ENCODE assay signal across 10 cellular contexts in genomic region chr2:127108090-127108523, GRCh38. TPM values are rescaled to one million over a fixed set of nuclear protein-coding genes. Genes with fewer than 3 reads are reported as not detected.
DNase-seq lines count a peak whose midpoint lies in the region; ATAC-seq, FAIRE-seq and TF ChIP-seq lines count a peak whose summit lies in the region.
"Had no signal": no experiment of that assay in that cellular context is flagged by ENCODE, and none has a peak within 500 bp of the region (broad histone marks: within the 10 kb centered on the region; RNA-seq: fewer than 3 reads in every experiment).

No MANE protein-coding gene starts in this region.

- no peak overlapping the region for H3K27ac Mint-ChIP-seq in T-helper 1 cell treated with Interleukin-12 subunit alpha and Interleukin-12 subunit beta and Interleukin-4 antibody, amounts not matched to agents 30 μg/mL and 1 μg/mL, for 36 hours
- H3K27ac Mint-ChIP-seq in activated T-helper 1 cell treated with anti-CD3 and anti-CD28 coated beads, Interleukin-12 subunit alpha, Interleukin-12 subunit beta, Interleukin-2, Interleukin-4 antibody, amounts not matched to agents 30 ng/mL and 10 ng/mL and 1 ng/mL, durations not matched to agents 14 hours and 24 hours and 36 hours = no peak overlapping the region

- peak overlapping the region in 1 of 2 donors; percentile 74 for H3K9ac ChIP-seq in kidney (ENCODE audit: low read length in 2 of 2)

- intact Hi-C loops in activated T-helper 1 cell treated with anti-CD3 and anti-CD28 coated beads, Interleukin-12 subunit alpha, Interleukin-12 subunit beta, Interleukin-2, Interleukin-4 antibody, amounts not matched to agents 30 ng/mL and 10 ng/mL and 1 ng/mL, durations not matched to agents 14 hours and 24 hours and 36 hours (cut with micrococcal nuclease) = no loop called here
- intact Hi-C loops in kidney (cut with DNase I) = no loop called here

- H3K36me3 ChIP-seq in kidney (ENCODE audit: control insufficient read depth in 1 of 2, insufficient read depth in 2 of 2, low read length in 2 of 2) = no peaks in the 10 kb centered on the region

- H3K27me3 Mint-ChIP-seq in T-helper 1 cell treated with Interleukin-12 subunit alpha and Interleukin-12 subunit beta and Interleukin-4 antibody, amounts not matched to agents 30 μg/mL and 1 μg/mL, for 36 hours (ENCODE audit: low read depth) = peaks cover 43% of the 10 kb centered on the region
- H3K27me3 Mint-ChIP-seq in activated T-helper 1 cell treated with anti-CD3 and anti-CD28 coated beads, Interleukin-12 subunit alpha, Interleukin-12 subunit beta, Interleukin-2, Interleukin-4 antibody, amounts not matched to agents 30 ng/mL and 10 ng/mL and 1 ng/mL, durations not matched to agents 14 hours and 24 hours and 36 hours (ENCODE audit: insufficient read depth) = peaks cover 40% of the 10 kb centered on the region

- peak overlapping the region; percentile 86 for H3K4me3 Mint-ChIP-seq in T-helper 1 cell treated with Interleukin-12 subunit alpha and Interleukin-12 subunit beta and Interleukin-4 antibody, amounts not matched to agents 30 μg/mL and 1 μg/mL, for 36 hours
- peak overlapping the region; percentile 83 for H3K4me3 Mint-ChIP-seq in activated T-helper 1 cell treated with anti-CD3 and anti-CD28 coated beads, Interleukin-12 subunit alpha, Interleukin-12 subunit beta, Interleukin-2, Interleukin-4 antibody, amounts not matched to agents 30 ng/mL and 10 ng/mL and 1 ng/mL, durations not matched to agents 14 hours and 24 hours and 36 hours

- no peak for DNase-seq in T-helper 1 cell
- no peak for DNase-seq in activated T-helper 1 cell treated with anti-CD3 and anti-CD28 coated beads, Interleukin-12 subunit alpha, Interleukin-12 subunit beta, Interleukin-2, Interleukin-4 antibody, amounts not matched to agents 30 ng/mL and 10 ng/mL and 1 ng/mL, durations not matched to agents 14 hours and 24 hours and 36 hours (ENCODE audit: low spot score)
- peak; percentile 78 for DNase-seq in kidney
- peak; percentile 9 for DNase-seq in stimulated activated CD8-positive, alpha-beta memory T cell treated with anti-CD3 and anti-CD28 coated beads, Interleukin-4, amount 100 ng/mL, for 48 hours
- DNase-seq in HCEC 1CT = no peak
- DNase-seq: activated CD4-positive, alpha-beta T cell treated with anti-CD3 and anti-CD28 coated beads for 48 hours had no signal

- H3K4me1 Mint-ChIP-seq in T-helper 1 cell treated with Interleukin-12 subunit alpha and Interleukin-12 subunit beta and Interleukin-4 antibody, amounts not matched to agents 30 μg/mL and 1 μg/mL, for 36 hours (ENCODE audit: low read depth) = peaks cover 4% of the 10 kb centered on the region
- peaks cover 6% of the 10 kb centered on the region for H3K4me1 Mint-ChIP-seq in activated T-helper 1 cell treated with anti-CD3 and anti-CD28 coated beads, Interleukin-12 subunit alpha, Interleukin-12 subunit beta, Interleukin-2, Interleukin-4 antibody, amounts not matched to agents 30 ng/mL and 10 ng/mL and 1 ng/mL, durations not matched to agents 14 hours and 24 hours and 36 hours (ENCODE audit: low read depth)

- H3K36me3 Mint-ChIP-seq in T-helper 1 cell treated with Interleukin-12 subunit alpha and Interleukin-12 subunit beta and Interleukin-4 antibody, amounts not matched to agents 30 μg/mL and 1 μg/mL, for 36 hours (ENCODE audit: low read depth) = no peaks in the 10 kb centered on the region
- no peaks in the 10 kb centered on the region for H3K36me3 Mint-ChIP-seq in activated T-helper 1 cell treated with anti-CD3 and anti-CD28 coated beads, Interleukin-12 subunit alpha, Interleukin-12 subunit beta, Interleukin-2, Interleukin-4 antibody, amounts not matched to agents 30 ng/mL and 10 ng/mL and 1 ng/mL, durations not matched to agents 14 hours and 24 hours and 36 hours (ENCODE audit: low read depth)

- H3K4me3 ChIP-seq in kidney (ENCODE audit: low read length in 2 of 2) = peak overlapping the region; percentile 70

- H3K27ac ChIP-seq in kidney (ENCODE audit: low read depth in 2 of 2, low read length in 2 of 2) = peak overlapping the region; percentile 9 to 83

- no peak for FAIRE-seq in kidney (lab: Jason Lieb, UNC)
- FAIRE-seq: GM18507 had no signal

- ATAC-seq in GM21723 (IDR thresholded peaks at IDR 0.05; ENCODE audit: unreplicated experiment) (no peak), GM21786 (IDR thresholded peaks at IDR 0.05; ENCODE audit: unreplicated experiment) (no peak)

- H3K9me3 ChIP-seq in kidney (ENCODE audit: control insufficient read depth in 1 of 2, low read length in 2 of 2) = no peaks in the 10 kb centered on the region

- H3K9me3 Mint-ChIP-seq in T-helper 1 cell treated with Interleukin-12 subunit alpha and Interleukin-12 subunit beta and Interleukin-4 antibody, amounts not matched to agents 30 μg/mL and 1 μg/mL, for 36 hours = no peaks in the 10 kb centered on the region
- H3K9me3 Mint-ChIP-seq in activated T-helper 1 cell treated with anti-CD3 and anti-CD28 coated beads, Interleukin-12 subunit alpha, Interleukin-12 subunit beta, Interleukin-2, Interleukin-4 antibody, amounts not matched to agents 30 ng/mL and 10 ng/mL and 1 ng/mL, durations not matched to agents 14 hours and 24 hours and 36 hours = no peaks in the 10 kb centered on the region

- no peak for TF ChIP-seq CTCF in kidney (IDR thresholded peaks at IDR 0.05; ENCODE audit: borderline replicate concordance, extremely low read depth, insufficient read depth)

- peaks cover 14 to 19% of the 10 kb centered on the region in 2 donors for H3K4me1 ChIP-seq in kidney (ENCODE audit: control insufficient read depth in 1 of 2, insufficient read depth in 1 of 2, low read depth in 1 of 2, low read length in 2 of 2)

RNA-seq across cellular contexts. Expression of gene BIN1, which starts 1.2 kb away (rescaled TPM):
- total RNA-seq in activated T-helper 1 cell treated with anti-CD3 and anti-CD28 coated beads, Interleukin-12 subunit alpha, Interleukin-12 subunit beta, Interleukin-2, Interleukin-4 antibody, amounts not matched to agents 30 ng/mL and 10 ng/mL and 1 ng/mL, durations not matched to agents 14 hours and 24 hours and 36 hours = 38.4 and 41.9 TPM in 2 replicates
- total RNA-seq in kidney = 121 TPM
- polyA plus RNA-seq in kidney (ENCODE audit: insufficient read depth, low read depth, low replicate concordance) = 167 TPM

Comparison
In these comparisons a context has a peak if more than half of its experiments do, and no peak if none do; other contexts are left out.
1. DNase-seq: peak in kidney (single experiment) and stimulated activated CD8-positive, alpha-beta memory T cell treated with anti-CD3 and anti-CD28 coated beads, Interleukin-4, amount 100 ng/mL, for 48 hours (single experiment); none in T-helper 1 cell (0 of 5), activated T-helper 1 cell treated with anti-CD3 and anti-CD28 coated beads, Interleukin-12 subunit alpha, Interleukin-12 subunit beta, Interleukin-2, Interleukin-4 antibody, amounts not matched to agents 30 ng/mL and 10 ng/mL and 1 ng/mL, durations not matched to agents 14 hours and 24 hours and 36 hours (single experiment) and HCEC 1CT (single experiment).